In genomic region chr15:91915576-91915975, GRCh38 we compare ENCODE assay signal across 15 cellular contexts.
DNase-seq lines count a peak whose midpoint lies in the region; ATAC-seq and TF ChIP-seq lines count a peak whose summit lies in the region.
"Had no signal": no experiment of that assay in that cellular context is flagged by ENCODE, and none has a peak within 500 bp of the region (broad histone marks: within the 10 kb centered on the region; RNA-seq: fewer than 3 reads in every experiment).

No MANE protein-coding gene starts in this region.

- H3K27me3 ChIP-seq in GM23338 (ENCODE audit: insufficient read depth): no peaks in the 10 kb centered on the region
- H3K27me3 ChIP-seq in mucosa of rectum (ENCODE audit: control insufficient read depth in 2 of 2, insufficient read depth in 2 of 2, low read length in 2 of 2): no peaks in the 10 kb centered on the region

- H3K4me1 Mint-ChIP-seq in GM23338: peaks cover 18% of the 10 kb centered on the region
- no peaks in the 10 kb centered on the region for H3K4me1 Mint-ChIP-seq in mesothelial cell of epicardium

- DNase-seq in GM23338 (ENCODE audit: low spot score) (no peak), NCI-H187 (lab: John Stamatoyannopoulos, UW) (peak; percentile 80 to 84), NCI-H69 (lab: John Stamatoyannopoulos, UW) (peak; percentile 93), mesothelial cell of epicardium (ENCODE audit: low spot score in 2 of 2, unreplicated experiment in 2 of 2) (no peak), substantia nigra (lab: John Stamatoyannopoulos, UW) (no peak), GM03348 (ENCODE audit: low spot score) (no peak)
- DNase-seq in stimulated activated CD4-positive, alpha-beta T cell treated with anti-CD3 and anti-CD28 coated beads, Interleukin-1b, Interleukin-23, amount 100 ng/mL, for 48 hours: no peak
- DNase-seq: activated CD4-positive, alpha-beta T cell treated with anti-CD3 and anti-CD28 coated beads, Interleukin-2, amount 50 U/mL, for 1 hour; Karpas-422; lower lobe of right lung; stimulated activated CD4-positive, alpha-beta T cell treated with anti-CD3 and anti-CD28 coated beads, Interleukin-2, amount 100 ng/mL, for 48 hours; SW 1271 had no signal

- no peaks in the 10 kb centered on the region for H3K9me2 ChIP-seq in GM23338 (ENCODE audit: insufficient read depth)

- H2AFZ ChIP-seq in GM23338: no peak overlapping the region
- H2AFZ ChIP-seq: parathyroid adenoma had no signal

- H3K27me3 Mint-ChIP-seq in GM23338 (ENCODE audit: insufficient read depth, low read depth, poor library complexity) (peaks cover 6% of the 10 kb centered on the region), mesothelial cell of epicardium (ENCODE audit: low read depth) (peaks cover 19% of the 10 kb centered on the region)

- H3K9me3 Mint-ChIP-seq in GM23338 (no peaks in the 10 kb centered on the region), mesothelial cell of epicardium (no peaks in the 10 kb centered on the region)

- no peaks in the 10 kb centered on the region; the same call in 1 of the 2 replicates for H3K36me3 ChIP-seq in GM23338 (ENCODE audit: insufficient read depth)
- H3K36me3 ChIP-seq in mucosa of rectum (ENCODE audit: control insufficient read depth in 2 of 2, insufficient read depth in 2 of 2, low read length in 2 of 2): no peaks in the 10 kb centered on the region

- no peaks in the 10 kb centered on the region for H3F3A ChIP-seq in GM23338 (replicated peaks; ENCODE audit: low read depth)

- H3K36me3 Mint-ChIP-seq in GM23338 (ENCODE audit: low read depth) (peaks cover 6% of the 10 kb centered on the region; the same call in 2 of the 3 replicates), mesothelial cell of epicardium (no peaks in the 10 kb centered on the region)

- no peak for ATAC-seq in GM23338
- ATAC-seq: activated naive CD4-positive, alpha-beta T cell treated with anti-CD3 and anti-CD28 coated beads, Interleukin-2, amount 50 U/mL, for 72 hours; lower lobe of right lung had no signal

- H3K79me2 ChIP-seq in GM23338 (replicated peaks; ENCODE audit: insufficient read depth): no peaks in the 10 kb centered on the region; the same call in 1 of the 2 replicates

- peaks cover 8% of the 10 kb centered on the region; the same call in 1 of the 2 replicates for H3K4me1 ChIP-seq in GM23338 (ENCODE audit: insufficient read depth)
- H3K4me1 ChIP-seq in mucosa of rectum (ENCODE audit: control insufficient read depth in 2 of 2, insufficient read depth in 2 of 2, low read length in 2 of 2): peaks cover 19 to 29% of the 10 kb centered on the region in 2 donors

- H3K4me3 ChIP-seq in GM23338 (no peak overlapping the region), mucosa of rectum (ENCODE audit: low read length in 2 of 2) (no peak overlapping the region)
- H3K4me3 ChIP-seq: lower lobe of right lung had no signal

- no peak for TF ChIP-seq CTCF in GM23338 (conservative IDR thresholded peaks at IDR 0.05; ENCODE audit: low read depth in 2 of 2)
- TF ChIP-seq CTCF in mesothelial cell of epicardium (IDR thresholded peaks at IDR 0.05; ENCODE audit: unreplicated experiment): no peak

- H3K4me3 Mint-ChIP-seq in GM23338: no peak overlapping the region
- H3K4me3 Mint-ChIP-seq in mesothelial cell of epicardium: no peak overlapping the region

- peak overlapping the region in 1 of 2 donors; percentile 23 for H3K9ac ChIP-seq in mucosa of rectum (ENCODE audit: low read depth in 1 of 2, low read length in 2 of 2)
- H3K9ac ChIP-seq: parathyroid adenoma had no signal

- H3K27ac ChIP-seq in GM23338 (ENCODE audit: low read depth) (no peak overlapping the region), mucosa of rectum (ENCODE audit: low read depth in 2 of 2, low read length in 2 of 2) (peak overlapping the region; percentile 34 to 45), substantia nigra (ENCODE audit: low read depth, low read length, poor library complexity, severe bottlenecking) (no peak overlapping the region)
- H3K27ac ChIP-seq: lower lobe of right lung had no signal

- H3K9me3 ChIP-seq in mucosa of rectum (ENCODE audit: control insufficient read depth in 2 of 2, low read length in 2 of 2): no peaks in the 10 kb centered on the region
- H3K9me3 ChIP-seq: lower lobe of right lung had no signal

- no peak overlapping the region for H3K4me2 ChIP-seq in GM23338

- H3K27ac Mint-ChIP-seq in GM23338 (peak overlapping the region; percentile 52), mesothelial cell of epicardium (no peak overlapping the region)

- no peaks in the 10 kb centered on the region; the same call in 1 of the 2 replicates for H4K20me1 ChIP-seq in GM23338 (replicated peaks; ENCODE audit: insufficient read depth)

TF ChIP-seq in GM23338, 12 proteins besides CTCF, POLR2A, EP300 and RAD21 (continues in another document):
- TF ChIP-seq NANOG (IDR thresholded peaks at IDR 0.05; ENCODE audit: borderline replicate concordance): no peak
- TF ChIP-seq, protein P1, sequence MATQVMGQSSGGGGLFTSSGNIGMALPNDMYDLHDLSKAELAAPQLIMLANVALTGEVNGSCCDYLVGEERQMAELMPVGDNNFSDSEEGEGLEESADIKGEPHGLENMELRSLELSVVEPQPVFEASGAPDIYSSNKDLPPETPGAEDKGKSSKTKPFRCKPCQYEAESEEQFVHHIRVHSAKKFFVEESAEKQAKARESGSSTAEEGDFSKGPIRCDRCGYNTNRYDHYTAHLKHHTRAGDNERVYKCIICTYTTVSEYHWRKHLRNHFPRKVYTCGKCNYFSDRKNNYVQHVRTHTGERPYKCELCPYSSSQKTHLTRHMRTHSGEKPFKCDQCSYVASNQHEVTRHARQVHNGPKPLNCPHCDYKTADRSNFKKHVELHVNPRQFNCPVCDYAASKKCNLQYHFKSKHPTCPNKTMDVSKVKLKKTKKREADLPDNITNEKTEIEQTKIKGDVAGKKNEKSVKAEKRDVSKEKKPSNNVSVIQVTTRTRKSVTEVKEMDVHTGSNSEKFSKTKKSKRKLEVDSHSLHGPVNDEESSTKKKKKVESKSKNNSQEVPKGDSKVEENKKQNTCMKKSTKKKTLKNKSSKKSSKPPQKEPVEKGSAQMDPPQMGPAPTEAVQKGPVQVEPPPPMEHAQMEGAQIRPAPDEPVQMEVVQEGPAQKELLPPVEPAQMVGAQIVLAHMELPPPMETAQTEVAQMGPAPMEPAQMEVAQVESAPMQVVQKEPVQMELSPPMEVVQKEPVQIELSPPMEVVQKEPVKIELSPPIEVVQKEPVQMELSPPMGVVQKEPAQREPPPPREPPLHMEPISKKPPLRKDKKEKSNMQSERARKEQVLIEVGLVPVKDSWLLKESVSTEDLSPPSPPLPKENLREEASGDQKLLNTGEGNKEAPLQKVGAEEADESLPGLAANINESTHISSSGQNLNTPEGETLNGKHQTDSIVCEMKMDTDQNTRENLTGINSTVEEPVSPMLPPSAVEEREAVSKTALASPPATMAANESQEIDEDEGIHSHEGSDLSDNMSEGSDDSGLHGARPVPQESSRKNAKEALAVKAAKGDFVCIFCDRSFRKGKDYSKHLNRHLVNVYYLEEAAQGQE (IDR thresholded peaks at IDR 0.05; ENCODE audit: unreplicated experiment): no peak
- no peak for TF ChIP-seq ZNF331 (CRISPR knock-in tag; IDR thresholded peaks at IDR 0.05; ENCODE audit: low read depth)
- no peak for TF ChIP-seq STAT1 (IDR thresholded peaks at IDR 0.05; ENCODE audit: unreplicated experiment)
- no peak for TF ChIP-seq POLR2AphosphoS5 (IDR thresholded peaks at IDR 0.05; ENCODE audit: low read depth)
- no peak for TF ChIP-seq ZNF114 (CRISPR knock-in tag; IDR thresholded peaks at IDR 0.05)
- no peak for TF ChIP-seq CREB1 (CRISPR knock-in tag; IDR thresholded peaks at IDR 0.05; ENCODE audit: low read depth)
- TF ChIP-seq EZH2phosphoT487 (IDR thresholded peaks at IDR 0.05; ENCODE audit: unreplicated experiment): no peak
- TF ChIP-seq, protein P2, sequence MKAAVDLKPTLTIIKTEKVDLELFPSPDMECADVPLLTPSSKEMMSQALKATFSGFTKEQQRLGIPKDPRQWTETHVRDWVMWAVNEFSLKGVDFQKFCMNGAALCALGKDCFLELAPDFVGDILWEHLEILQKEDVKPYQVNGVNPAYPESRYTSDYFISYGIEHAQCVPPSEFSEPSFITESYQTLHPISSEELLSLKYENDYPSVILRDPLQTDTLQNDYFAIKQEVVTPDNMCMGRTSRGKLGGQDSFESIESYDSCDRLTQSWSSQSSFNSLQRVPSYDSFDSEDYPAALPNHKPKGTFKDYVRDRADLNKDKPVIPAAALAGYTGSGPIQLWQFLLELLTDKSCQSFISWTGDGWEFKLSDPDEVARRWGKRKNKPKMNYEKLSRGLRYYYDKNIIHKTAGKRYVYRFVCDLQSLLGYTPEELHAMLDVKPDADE (IDR thresholded peaks at IDR 0.05): no peak
- no peak for TF ChIP-seq EZH2 (IDR thresholded peaks at IDR 0.05; ENCODE audit: low read depth, unreplicated experiment)
- no peak for TF ChIP-seq JUNB (IDR thresholded peaks at IDR 0.05; ENCODE audit: unreplicated experiment)

Comparison
In these comparisons a context has a peak if more than half of its experiments do, and no peak if none do; other contexts are left out.
1. DNase-seq: peak in NCI-H187 (2 of 2) and NCI-H69 (single experiment); none in GM23338 (single experiment), mesothelial cell of epicardium (0 of 2), stimulated activated CD4-positive, alpha-beta T cell treated with anti-CD3 and anti-CD28 coated beads, Interleukin-1b, Interleukin-23, amount 100 ng/mL, for 48 hours (single experiment), substantia nigra (0 of 49) and GM03348 (single experiment).
2. H3K27ac ChIP-seq: peak in mucosa of rectum (2 of 2); none in GM23338 (single experiment) and substantia nigra (single experiment).